9 cellular contexts compared by ENCODE assay signal in the genomic region with DNA sequence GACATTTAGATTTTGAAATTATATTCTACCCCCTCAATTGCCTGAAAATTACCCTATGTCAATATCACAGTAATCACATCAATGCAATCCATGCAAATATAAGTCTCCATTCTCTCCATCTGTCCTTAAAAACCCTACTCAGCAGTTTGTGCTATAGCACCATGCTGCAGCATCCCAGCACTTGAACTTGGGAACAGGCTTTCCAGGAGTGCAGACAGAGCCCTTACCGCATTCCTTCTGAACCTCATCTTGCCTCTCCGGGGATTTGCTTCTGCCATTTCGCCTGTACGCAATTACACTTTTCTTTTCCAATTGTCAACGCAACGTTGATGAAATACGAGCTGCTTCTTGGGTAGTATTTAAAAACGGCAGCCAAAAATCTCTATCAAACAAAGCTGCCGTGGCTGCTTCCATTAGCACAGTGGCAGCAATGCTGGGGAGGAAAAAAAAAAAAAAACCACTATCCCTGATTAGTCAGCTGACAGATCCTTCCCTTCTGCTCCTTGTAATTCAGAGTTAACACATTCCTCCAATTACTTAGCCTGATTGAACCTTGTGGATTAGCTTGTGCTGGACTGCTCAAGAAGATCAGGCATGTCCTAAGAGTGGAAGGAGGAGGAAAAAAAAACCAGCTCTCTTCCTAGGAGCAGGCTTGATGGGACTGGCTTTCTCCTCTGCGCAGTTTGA.
DNase-seq lines count a peak whose midpoint lies in the region; ATAC-seq and TF ChIP-seq lines count a peak whose summit lies in the region.
"Had no signal": no experiment of that assay in that cellular context is flagged by ENCODE, and none has a peak within 500 bp of the region (broad histone marks: within the 10 kb centered on the region; RNA-seq: fewer than 3 reads in every experiment).

No MANE protein-coding gene starts in this region.

- no TSS peak for BruUV-seq in mammary epithelial cell (replicated peaks; lab: Mats Ljungman, UMichigan)

- H3K9me3 ChIP-seq in mammary epithelial cell (replicated peaks; ENCODE audit: insufficient read depth, low read length), result no peaks in the 10 kb centered on the region
- no peaks in the 10 kb centered on the region for H3K9me3 ChIP-seq in stomach smooth muscle (ENCODE audit: control insufficient read depth in 2 of 2, low read length in 2 of 2)

- H3K79me2 ChIP-seq in mammary epithelial cell (ENCODE audit: insufficient read depth, low read length), result no peaks in the 10 kb centered on the region

- peak overlapping the region; percentile 57 for H3K4me2 ChIP-seq in mammary epithelial cell (ENCODE audit: insufficient read depth, low read depth, low read length)

- dilution Hi-C loops in mammary epithelial cell (cut with HindIII; ENCODE audit: low sequenced_read_pairs), result no loop called here

- CTCF ChIA-PET in mammary epithelial cell (lab: Charles Lee; ENCODE audit: low non-redundant PET), result no interaction called here

- H3K9ac ChIP-seq in mammary epithelial cell (ENCODE audit: insufficient read depth, low read length) (no peak overlapping the region), stomach smooth muscle (ENCODE audit: low read length in 2 of 2) (no peak overlapping the region)

- ATAC-seq in HG02884 (IDR thresholded peaks at IDR 0.05; ENCODE audit: unreplicated experiment) (no peak), HG02973 (IDR thresholded peaks at IDR 0.05; ENCODE audit: unreplicated experiment) (no peak)

- in situ Hi-C loops in mammary epithelial cell (cut with MboI; ENCODE audit: low sequenced_read_pairs in 2 of 2), result no loop called here

- no peak overlapping the region for H3K27ac ChIP-seq in mammary epithelial cell (ENCODE audit: insufficient read depth, low read depth, low read length)
- H3K27ac ChIP-seq in stomach smooth muscle (ENCODE audit: low read length), result no peak overlapping the region

- intact Hi-C loops in mammary epithelial cell (cut with micrococcal nuclease), result no loop called here

- H3K4me1 ChIP-seq in mammary epithelial cell (ENCODE audit: insufficient read depth, low read length), result no peaks in the 10 kb centered on the region
- no peaks in the 10 kb centered on the region for H3K4me1 ChIP-seq in stomach smooth muscle (ENCODE audit: control insufficient read depth, insufficient read depth, low read length)

- H4K20me1 ChIP-seq in mammary epithelial cell (ENCODE audit: insufficient read depth, low read length), result no peaks in the 10 kb centered on the region

- no peaks in the 10 kb centered on the region for H3K27me3 ChIP-seq in mammary epithelial cell (ENCODE audit: insufficient read depth, low read length)
- no peaks in the 10 kb centered on the region for H3K27me3 ChIP-seq in stomach smooth muscle (ENCODE audit: control insufficient read depth in 1 of 2, insufficient read depth in 2 of 2, low read length in 2 of 2)

- WGBS in mammary epithelial cell (ENCODE audit: low coverage, missing lambda C conversion rate), result 23% methylated on average over 9 of the region's 10 CpGs

- H2AFZ ChIP-seq in mammary epithelial cell (ENCODE audit: low read depth, low read length), result peak overlapping the region; percentile 63

- H3K36me3 ChIP-seq in mammary epithelial cell (ENCODE audit: insufficient read depth, low read length) (no peaks in the 10 kb centered on the region), stomach smooth muscle (ENCODE audit: control insufficient read depth in 2 of 2, insufficient read depth in 2 of 2, low read length in 2 of 2) (no peaks in the 10 kb centered on the region)

- TF ChIP-seq CTCF in mammary epithelial cell (conservative IDR thresholded peaks at IDR 0.05 in 1 of 2, IDR thresholded peaks at IDR 0.05 in 1 of 2; ENCODE audit: extremely low read depth in 1 of 2, insufficient read depth in 1 of 2, low read depth in 1 of 2, low read length in 2 of 2), result no peak

- DNase-seq in LHCN-M2 (ENCODE audit: low read depth) (peak; percentile 18), mammary epithelial cell (peak; percentile 6), islet precursor cell (peak; percentile 53)
- no peak for DNase-seq in activated T-cell treated with anti-CD3 and anti-CD28 coated beads, Interleukin-2, amount 50 U/mL, for 48 hours
- DNase-seq: DMS79, T1000 had no signal

- peak overlapping the region in 1 of 3 experiments; percentile 28 for H3K4me3 ChIP-seq in mammary epithelial cell (replicated peaks in 1 of 3; ENCODE audit: insufficient read depth in 1 of 3, low read depth in 2 of 3, low read length in 3 of 3)
- peak overlapping the region; percentile 35 to 48 for H3K4me3 ChIP-seq in stomach smooth muscle (ENCODE audit: low read length in 2 of 2)

Comparison
In these comparisons a context has a peak if more than half of its experiments do, and no peak if none do; other contexts are left out.
1. DNase-seq: peak in LHCN-M2 (single experiment), mammary epithelial cell (single experiment) and islet precursor cell (single experiment); none in activated T-cell treated with anti-CD3 and anti-CD28 coated beads, Interleukin-2, amount 50 U/mL, for 48 hours (0 of 2).